21 cellular contexts compared by ENCODE assay signal in genomic region chr2:220227272-220227920, GRCh38.
DNase-seq lines count a peak whose midpoint lies in the region; ATAC-seq and TF ChIP-seq lines count a peak whose summit lies in the region.
"Had no signal": no experiment of that assay in that cellular context is flagged by ENCODE, and none has a peak within 500 bp of the region (broad histone marks: within the 10 kb centered on the region; RNA-seq: fewer than 3 reads in every experiment).

No MANE protein-coding gene starts in this region.

- intact Hi-C loops in sciatic nerve (cut with DNase I): no loop called here

- H3K27ac ChIP-seq in hepatocyte: no peak overlapping the region
- H3K27ac ChIP-seq: KMS-11, right atrium auricular region, uterus had no signal

- H3K9me2 ChIP-seq in hepatocyte (replicated peaks; ENCODE audit: insufficient read depth): no peaks in the 10 kb centered on the region

- no peak overlapping the region for H2AFZ ChIP-seq in hepatocyte

- no peak overlapping the region for H3K4me3 ChIP-seq in hepatocyte
- H3K4me3 ChIP-seq: right atrium auricular region, uterus had no signal

- peaks cover 25% of the 10 kb centered on the region for H3K4me1 ChIP-seq in hepatocyte (ENCODE audit: insufficient read depth)
- H3K4me1 ChIP-seq: right atrium auricular region, uterus had no signal

- WGBS in hepatocyte (ENCODE audit: low lambda C conversion rate, missing lambda C conversion rate): 49% methylated on average over 4 of the region's 4 CpGs

- H3K79me2 ChIP-seq in hepatocyte: no peaks in the 10 kb centered on the region

- TF ChIP-seq CTCF in hepatocyte (IDR thresholded peaks at IDR 0.05; ENCODE audit: poor library complexity): no peak

- peak; percentile 58 for ATAC-seq in sciatic nerve
- ATAC-seq in HG02981 (IDR thresholded peaks at IDR 0.05; ENCODE audit: unreplicated experiment): no peak
- ATAC-seq: effector memory CD8-positive, alpha-beta T cell; left cardiac atrium; stimulated activated naive B cell treated with anti-CD40 and anti-IgM and Interleukin-4, amounts not matched to agents 10 μg/mL and 1 μg/mL and 100 μg/mL, for 72 hours had no signal

- H3K27me3 ChIP-seq in hepatocyte: no peaks in the 10 kb centered on the region
- H3K27me3 ChIP-seq: right atrium auricular region, uterus had no signal

- H3K36me3 ChIP-seq in hepatocyte (replicated peaks; ENCODE audit: insufficient read depth, low read depth): no peaks in the 10 kb centered on the region
- H3K36me3 ChIP-seq: right atrium auricular region, uterus had no signal

- H4K20me1 ChIP-seq in hepatocyte (ENCODE audit: insufficient read depth, poor library complexity, severe bottlenecking): no peaks in the 10 kb centered on the region

- no peak overlapping the region for H3K4me2 ChIP-seq in hepatocyte
- H3K4me2 ChIP-seq: KMS-11 had no signal

- DNase-seq in EH (ENCODE audit: low read depth) (peak; percentile 88), RPMI7951 (ENCODE audit: low read depth) (peak; percentile 39), fibroblast of gingiva (ENCODE audit: low read depth) (peak; percentile 73), sciatic nerve (ENCODE audit: low spot score) (no peak), NCI-H510A (lab: John Stamatoyannopoulos, UW) (no peak), HK-2 (ENCODE audit: unreplicated experiment) (no peak), hepatocyte (ENCODE audit: low spot score) (no peak)
- DNase-seq: activated CD4-positive, alpha-beta memory T cell treated with anti-CD3 and anti-CD28 coated beads for 36 hours; effector memory CD8-positive, alpha-beta T cell; glutamatergic neuron; GOT3; left cardiac atrium; naive B cell; NCI-H2029 treated with DMSO at 0.1 percent for 48 hours; NCI-H82; SHP77; stimulated activated naive B cell treated with anti-CD40 and anti-IgM and Interleukin-4, amounts not matched to agents 10 μg/mL and 1 μg/mL and 100 μg/mL, for 72 hours; uterus had no signal

- H3K9me3 ChIP-seq in hepatocyte (ENCODE audit: low read depth): no peaks in the 10 kb centered on the region
- H3K9me3 ChIP-seq: right atrium auricular region, uterus had no signal

Comparison
In these comparisons a context has a peak if more than half of its experiments do, and no peak if none do; other contexts are left out.
1. DNase-seq: peak in EH (single experiment), RPMI7951 (single experiment) and fibroblast of gingiva (single experiment); none in sciatic nerve (single experiment), NCI-H510A (single experiment), HK-2 (single experiment) and hepatocyte (single experiment).